Comparison of ENCODE assay signal across 31 cellular contexts in genomic region chr5:139410121-139410885, GRCh38. TPM values are rescaled to one million over a fixed set of nuclear protein-coding genes. Genes with fewer than 3 reads are reported as not detected.
DNase-seq lines count a peak whose midpoint lies in the region; ATAC-seq and TF ChIP-seq lines count a peak whose summit lies in the region.
"Had no signal": no experiment of that assay in that cellular context is flagged by ENCODE, and none has a peak within 500 bp of the region (broad histone marks: within the 10 kb centered on the region; RNA-seq: fewer than 3 reads in every experiment).

No MANE protein-coding gene starts in this region.

- H3K27ac ChIP-seq in left ventricle myocardium inferior (replicated peaks) (peak overlapping the region; percentile 91), heart left ventricle (peak overlapping the region in 1 of 12 donors; percentile 8), sigmoid colon (peak overlapping the region; percentile 51 to 68 (median 62)), uterus (peak overlapping the region; percentile 64 to 73)
- H3K27ac ChIP-seq: KMS-11, SJCRH30 had no signal

- no peak overlapping the region for H3K4me3 Mint-ChIP-seq in brain
- H3K4me3 Mint-ChIP-seq: activated CD4-positive, alpha-beta T cell treated with anti-CD3 and anti-CD28 coated beads, Interleukin-2, amount 10 ng/mL, durations not matched to agents 24 days and 14 days; activated naive CD8-positive, alpha-beta T cell treated with anti-CD3 and anti-CD28 coated beads, Interleukin-2, amount 10 ng/mL, durations not matched to agents 7 days and 5 days; CD4-positive, alpha-beta memory T cell; WTC11 had no signal

- DNase-seq in left ventricle myocardium inferior (no peak), heart left ventricle (no peak), sigmoid colon (peak; percentile 33), uterus (peak in 1 of 2 donors; percentile 10), AG08396 (ENCODE audit: low spot score) (no peak), NCI-H2029 (lab: John Stamatoyannopoulos, UW) (no peak), mucosa of gallbladder (ENCODE audit: low spot score) (no peak)
- DNase-seq: activated CD4-positive, alpha-beta T cell treated with anti-CD3 and anti-CD28 coated beads, Interleukin-2, amount 10 ng/mL, durations not matched to agents 24 days and 14 days; activated gamma-delta T cell; activated naive CD8-positive, alpha-beta T cell treated with anti-CD3 and anti-CD28 coated beads, Interleukin-2, amount 10 ng/mL, durations not matched to agents 7 days and 5 days; CD4-positive, alpha-beta memory T cell; mesendoderm; MG63; NCI-H1105; NCI-H187 treated with DMSO at 0.1 percent for 48 hours; NCI-H2171 treated with DMSO at 0.1 percent for 48 hours; NCI-H510A; SJCRH30; stimulated activated CD4-positive, alpha-beta T cell treated with anti-CD3 and anti-CD28 coated beads, Interleukin-4, amount 100 ng/mL, for 24 hours; substantia nigra; T-helper 9 cell had no signal

- ATAC-seq in heart left ventricle, result no peak
- ATAC-seq: WTC11 had no signal

- H3K9me3 ChIP-seq in left ventricle myocardium inferior (replicated peaks), result no peaks in the 10 kb centered on the region
- H3K9me3 ChIP-seq in heart left ventricle, result no peaks in the 10 kb centered on the region
- H3K9me3 ChIP-seq in sigmoid colon, result no peaks in the 10 kb centered on the region
- no peaks in the 10 kb centered on the region for H3K9me3 ChIP-seq in uterus
- H3K9me3 ChIP-seq: MG63, right lobe of liver, SJCRH30 had no signal

- H3K36me3 Mint-ChIP-seq in brain, result peaks cover 16% of the 10 kb centered on the region
- H3K36me3 Mint-ChIP-seq: activated naive CD8-positive, alpha-beta T cell treated with anti-CD3 and anti-CD28 coated beads, Interleukin-2, amount 10 ng/mL, durations not matched to agents 7 days and 5 days; CD4-positive, alpha-beta memory T cell had no signal

- H3K4me1 ChIP-seq in left ventricle myocardium inferior (peaks cover 39% of the 10 kb centered on the region), heart left ventricle (peaks cover 7 to 32% (median 19%) of the 10 kb centered on the region in 12 donors), sigmoid colon (peaks cover 0 to 38% (median 35%) of the 10 kb centered on the region in 4 donors), uterus (peaks cover 0 to 8% of the 10 kb centered on the region in 2 donors)

- WGBS in heart left ventricle, 4 donors, result 58 to 70% (median 66%) methylated on average over 4 of the region's 4 CpGs
- WGBS in sigmoid colon, 2 donors, result 77 to 79% methylated on average over 4 of the region's 4 CpGs

- H3K27me3 Mint-ChIP-seq in brain, result no peaks in the 10 kb centered on the region
- H3K27me3 Mint-ChIP-seq: activated CD4-positive, alpha-beta T cell treated with anti-CD3 and anti-CD28 coated beads, Interleukin-2, amount 10 ng/mL, durations not matched to agents 24 days and 14 days; activated naive CD8-positive, alpha-beta T cell treated with anti-CD3 and anti-CD28 coated beads, Interleukin-2, amount 10 ng/mL, durations not matched to agents 7 days and 5 days; CD4-positive, alpha-beta memory T cell had no signal

- peaks cover 14% of the 10 kb centered on the region for H3K36me3 ChIP-seq in left ventricle myocardium inferior
- peaks cover 0 to 35% (median 13%) of the 10 kb centered on the region in 9 donors for H3K36me3 ChIP-seq in heart left ventricle
- H3K36me3 ChIP-seq in sigmoid colon, result no peaks in the 10 kb centered on the region
- H3K36me3 ChIP-seq in uterus, result no peaks in the 10 kb centered on the region
- H3K36me3 ChIP-seq: MG63, right lobe of liver, SJCRH30 had no signal

- peaks cover 28% of the 10 kb centered on the region for H3K4me1 Mint-ChIP-seq in brain
- H3K4me1 Mint-ChIP-seq: WTC11 had no signal

- TF ChIP-seq POLR2A in heart left ventricle (IDR thresholded peaks at IDR 0.05) (no peak), sigmoid colon (IDR thresholded peaks at IDR 0.05) (no peak), uterus (IDR thresholded peaks at IDR 0.05) (no peak)

- no peaks in the 10 kb centered on the region for H3K9me3 Mint-ChIP-seq in brain
- H3K9me3 Mint-ChIP-seq: activated CD4-positive, alpha-beta T cell treated with anti-CD3 and anti-CD28 coated beads, Interleukin-2, amount 10 ng/mL, durations not matched to agents 24 days and 14 days; activated naive CD8-positive, alpha-beta T cell treated with anti-CD3 and anti-CD28 coated beads, Interleukin-2, amount 10 ng/mL, durations not matched to agents 7 days and 5 days; CD4-positive, alpha-beta memory T cell; WTC11 had no signal

- no peak for TF ChIP-seq CTCF in left ventricle myocardium inferior (IDR thresholded peaks at IDR 0.05; ENCODE audit: borderline replicate concordance)
- no peak for TF ChIP-seq CTCF in heart left ventricle (IDR thresholded peaks at IDR 0.05)
- no peak for TF ChIP-seq CTCF in brain (conservative IDR thresholded peaks at IDR 0.05)
- no peak for TF ChIP-seq CTCF in sigmoid colon (IDR thresholded peaks at IDR 0.05)
- TF ChIP-seq CTCF in uterus (IDR thresholded peaks at IDR 0.05), result no peak

- H3K4me3 ChIP-seq in left ventricle myocardium inferior (no peak overlapping the region), heart left ventricle (no peak overlapping the region), sigmoid colon (no peak overlapping the region), uterus (no peak overlapping the region)
- H3K4me3 ChIP-seq: MG63, right lobe of liver, SJCRH30 had no signal

- intact Hi-C loops in left ventricle myocardium inferior (cut with micrococcal nuclease), result no loop called here
- intact Hi-C loops in heart left ventricle (cut with DNase I), result no loop called here
- intact Hi-C loops in sigmoid colon (cut with DNase I), result no loop called here
- intact Hi-C loops in uterus (cut with DNase I; ENCODE audit: low total_unique reads), result no loop called here

- TF ChIP-seq EP300 in sigmoid colon (IDR thresholded peaks at IDR 0.05), result no peak

- peak overlapping the region in 3 of 5 experiments; percentile 77 to 95 (median 83) for H3K27ac Mint-ChIP-seq in brain
- H3K27ac Mint-ChIP-seq: activated naive CD8-positive, alpha-beta T cell treated with anti-CD3 and anti-CD28 coated beads, Interleukin-2, amount 10 ng/mL, durations not matched to agents 7 days and 5 days; CD4-positive, alpha-beta memory T cell; WTC11 had no signal

- H3K27me3 ChIP-seq in left ventricle myocardium inferior (ENCODE audit: low read depth) (no peaks in the 10 kb centered on the region), heart left ventricle (no peaks in the 10 kb centered on the region), sigmoid colon (no peaks in the 10 kb centered on the region), uterus (no peaks in the 10 kb centered on the region)
- H3K27me3 ChIP-seq: MG63, right lobe of liver, SJCRH30 had no signal

RNA-seq across cellular contexts. Expression of gene SPATA24, which starts 6.4 kb away (rescaled TPM):
- total RNA-seq in left ventricle myocardium inferior, result 15.7 TPM
- 10 to 100 TPM; 10.7 to 25.9 (median 16.0) TPM for total RNA-seq in heart left ventricle
- 10 to 100 TPM; 12.6 to 37.8 TPM for polyA plus RNA-seq in heart left ventricle
- 7.0 TPM for polyA plus RNA-seq in brain (ENCODE audit: insufficient read depth, low read depth, low replicate concordance)
- total RNA-seq in sigmoid colon, result 1 to 10 TPM; 1.4 to 7.9 (median 2.0) TPM
- 1 to 10 TPM; 7.3 to 9.0 (median 7.9) TPM for polyA plus RNA-seq in sigmoid colon
- total RNA-seq in uterus, result 1 to 10 TPM in 2 of 4 donors, not detected in 2; 2.4 to 3.4 TPM
- total RNA-seq in mucosa of gallbladder, result 7.3 TPM

RNA-seq across cellular contexts. Expression of gene PROB1, which starts 15.4 kb away (rescaled TPM):
- total RNA-seq in left ventricle myocardium inferior (46.3 TPM), heart left ventricle (10 to 100 TPM; 26.6 to 63.4 (median 38.1) TPM), sigmoid colon (under 1 TPM; 0.16 to 0.55 (median 0.31) TPM), uterus (1 to 10 TPM in 3 of 4 donors, not detected in 1; 1.5 to 8.3 (median 1.7) TPM), mucosa of gallbladder (3.0 TPM)
- polyA plus RNA-seq in heart left ventricle (10 to 100 TPM; 18.9 to 34.3 TPM), brain (ENCODE audit: insufficient read depth, low read depth, low replicate concordance) (1.7 TPM), sigmoid colon (1 to 10 TPM in 1 of 3 donors, under 1 TPM in 2; under 0.01 to 1.8 (median 0.69) TPM)

RNA-seq across cellular contexts. Expression of gene MZB1, which starts 20.6 kb away (rescaled TPM):
- total RNA-seq in left ventricle myocardium inferior (0.58 TPM), heart left ventricle (1 to 10 TPM in 3 of 9 donors, under 1 TPM in 4, not detected in 2; 0.31 to 5.2 (median 0.97) TPM), sigmoid colon (1 to 10 TPM in 1 of 4 donors, not detected in 3; 2.2 TPM), uterus (1 to 10 TPM in 2 of 4 donors, not detected in 2; 1.3 to 5.6 TPM), mucosa of gallbladder (1.1 TPM)
- polyA plus RNA-seq in heart left ventricle (under 1 TPM; 0.33 to 0.72 TPM), brain (ENCODE audit: insufficient read depth, low read depth, low replicate concordance) (not detected), sigmoid colon (10 to 100 TPM in 1 of 3 donors, 1 to 10 TPM in 2; 2.4 to 29.2 (median 3.9) TPM)
- total RNA-seq: A172, dermis microvascular lymphatic vessel endothelial cell, RPMI7951 had no signal
- polyA plus RNA-seq: fibroblast of lung had no signal

RNA-seq across cellular contexts. Expression of gene SLC23A1, which starts 27.2 kb away (rescaled TPM):
- total RNA-seq in left ventricle myocardium inferior (not detected), heart left ventricle (not detected), sigmoid colon (not detected), uterus (1 to 10 TPM in 2 of 4 donors, under 1 TPM in 1, not detected in 1; 0.30 to 5.5 (median 1.0) TPM), mucosa of gallbladder (17.0 TPM)
- polyA plus RNA-seq in heart left ventricle (not detected), brain (ENCODE audit: insufficient read depth, low read depth, low replicate concordance) (not detected), sigmoid colon (1 to 10 TPM in 2 of 3 donors, under 1 TPM in 1; 0.60 to 2.1 (median 1.7) TPM)
- total RNA-seq: A172; CD4-positive, alpha-beta memory T cell; dermis microvascular lymphatic vessel endothelial cell; fibroblast of lung; H1; RPMI7951; SJCRH30; urinary bladder; WTC11 had no signal
- polyA plus RNA-seq: CD4-positive, alpha-beta memory T cell; fibroblast of lung; H1; urinary bladder had no signal

RNA-seq across cellular contexts. Expression of gene DNAJC18, which starts 29.0 kb away (rescaled TPM):
- total RNA-seq in left ventricle myocardium inferior, result 14.3 TPM
- total RNA-seq in heart left ventricle, result 10 to 100 TPM in 5 of 9 donors, 1 to 10 TPM in 4; 4.8 to 17.8 (median 14.2) TPM
- polyA plus RNA-seq in heart left ventricle, result 1 to 10 TPM; 4.0 to 4.7 TPM
- 31.0 TPM for polyA plus RNA-seq in brain (ENCODE audit: insufficient read depth, low read depth, low replicate concordance)
- 10 to 100 TPM in 2 of 4 donors, 1 to 10 TPM in 2; 6.8 to 12.5 (median 10.0) TPM for total RNA-seq in sigmoid colon
- 1 to 10 TPM; 1.2 to 2.8 (median 1.8) TPM for polyA plus RNA-seq in sigmoid colon
- 10 to 100 TPM in 2 of 4 donors, 1 to 10 TPM in 2; 3.1 to 21.6 (median 12.6) TPM for total RNA-seq in uterus
- total RNA-seq in mucosa of gallbladder, result 14.6 TPM
